Comparison of ENCODE assay signal across 17 cellular contexts in genomic region chr11:9396310-9396709, GRCh38. TPM values are rescaled to one million over a fixed set of nuclear protein-coding genes. Genes with fewer than 3 reads are reported as not detected.
A peak's percentile ranks its signal among the peaks of the same experiment; 100 is the strongest.
DNase-seq lines count a peak whose midpoint lies in the region; ATAC-seq, FAIRE-seq and TF ChIP-seq lines count a peak whose summit lies in the region.
"Had no signal": no experiment of that assay in that cellular context is flagged by ENCODE, and none has a peak within 500 bp of the region (broad histone marks: within the 10 kb centered on the region; RNA-seq: fewer than 3 reads in every experiment).

No MANE protein-coding gene starts in this region.

- H3K9me3 ChIP-seq in Caco-2 (no peaks in the 10 kb centered on the region), HepG2 (ENCODE audit: low read length) (no peaks in the 10 kb centered on the region)
- H3K9me3 ChIP-seq in naive thymus-derived CD4-positive, alpha-beta T cell (ENCODE audit: control insufficient read depth in 2 of 3, low read length in 3 of 3): no peaks in the 10 kb centered on the region
- H3K9me3 ChIP-seq: BE2C had no signal

- POLR2A ChIA-PET in Caco-2 (lab: Charles Lee) (no interaction called here), HepG2 (lab: Yijun Ruan, JAX) (no interaction called here)
- POLR2A ChIA-PET in activated CD8-positive, alpha-beta T cell treated with anti-CD3 and anti-CD28 coated beads, Interleukin-2, amount 10 ng/mL, durations not matched to agents 7 days and 5 days (lab: Charles Lee): no interaction called here
- POLR2A ChIA-PET in naive thymus-derived CD4-positive, alpha-beta T cell (lab: Charles Lee): interaction anchor here (0.6 kb wide), 1 partner anchor 19 kb away, joined by 3 read pairs; no protein-coding TSS in a partner anchor

- H3K36me3 ChIP-seq in Caco-2 (ENCODE audit: control insufficient read depth, insufficient read depth, low read length) (no peaks in the 10 kb centered on the region), HepG2 (replicated peaks in 1 of 2; ENCODE audit: control insufficient read depth in 1 of 2, insufficient read depth in 2 of 2, low read length in 2 of 2) (peaks cover 1 to 16% of the 10 kb centered on the region in 2 experiments; a peak in 3 of 5 replicates)
- H3K36me3 ChIP-seq in naive thymus-derived CD4-positive, alpha-beta T cell (ENCODE audit: control insufficient read depth in 2 of 3, insufficient read depth in 3 of 3, low read length in 3 of 3): no peaks in the 10 kb centered on the region
- H3K36me3 ChIP-seq: BE2C had no signal

- TF ChIP-seq CTCF in Caco-2 (IDR thresholded peaks at IDR 0.05; ENCODE audit: insufficient read depth in 1 of 2, low read depth in 1 of 2, low read length in 1 of 2, severe bottlenecking in 1 of 2, unreplicated experiment in 1 of 2): no peak
- no peak for TF ChIP-seq CTCF in mesothelial cell of epicardium (IDR thresholded peaks at IDR 0.05; ENCODE audit: unreplicated experiment)
- TF ChIP-seq CTCF in HepG2 (CRISPR knock-in tag; IDR thresholded peaks at IDR 0.05): no peak

- H3K27me3 ChIP-seq in Caco-2 (replicated peaks; ENCODE audit: control insufficient read depth, insufficient read depth, low read length) (no peaks in the 10 kb centered on the region), HepG2 (ENCODE audit: control insufficient read depth in 1 of 2, insufficient read depth in 2 of 2, low read length in 2 of 2) (no peaks in the 10 kb centered on the region)
- H3K27me3 ChIP-seq in naive thymus-derived CD4-positive, alpha-beta T cell (ENCODE audit: control insufficient read depth in 2 of 2, insufficient read depth in 2 of 2, low read length in 2 of 2): no peaks in the 10 kb centered on the region
- H3K27me3 ChIP-seq: BE2C had no signal

- H3K9me3 Mint-ChIP-seq in Caco-2 (ENCODE audit: unreplicated experiment): no peaks in the 10 kb centered on the region
- no peaks in the 10 kb centered on the region for H3K9me3 Mint-ChIP-seq in activated CD8-positive, alpha-beta T cell treated with anti-CD3 and anti-CD28 coated beads, Interleukin-2, amount 10 ng/mL, durations not matched to agents 7 days and 5 days (ENCODE audit: insufficient read depth)
- H3K9me3 Mint-ChIP-seq in mesothelial cell of epicardium: no peaks in the 10 kb centered on the region
- no peaks in the 10 kb centered on the region for H3K9me3 Mint-ChIP-seq in naive thymus-derived CD4-positive, alpha-beta T cell
- H3K9me3 Mint-ChIP-seq: activated B cell treated with CpG ODN at 0.5 μM for 24 hours; stimulated activated effector memory CD8-positive, alpha-beta T cell treated with anti-CD3 and anti-CD28 coated beads, Interleukin-12 subunit alpha, Interleukin-12 subunit beta, amount 100 ng/mL, for 72 hours had no signal

- H3K9ac ChIP-seq in HepG2 (ENCODE audit: insufficient read depth, low read depth, low read length): no peak overlapping the region

- peak; percentile 9 for FAIRE-seq in GM12892 (lab: Jason Lieb, UNC)
- no peak for FAIRE-seq in HepG2 (lab: Jason Lieb, UNC)
- FAIRE-seq: kidney had no signal

- intact Hi-C loops in Caco-2 (cut with micrococcal nuclease; ENCODE audit: unreplicated experiment): no loop called here
- intact Hi-C loops in naive thymus-derived CD4-positive, alpha-beta T cell (cut with micrococcal nuclease): loop anchor here in 1 of 2 donors (5.0 kb wide), 1 partner anchor 229 kb away; no protein-coding TSS in a partner anchor
- intact Hi-C loops in HepG2 (cut with micrococcal nuclease; ENCODE audit: unreplicated experiment): no loop called here

- H3K4me3 Mint-ChIP-seq in Caco-2 (ENCODE audit: unreplicated experiment): peak overlapping the region; percentile 4
- H3K4me3 Mint-ChIP-seq in activated CD8-positive, alpha-beta T cell treated with anti-CD3 and anti-CD28 coated beads, Interleukin-2, amount 10 ng/mL, durations not matched to agents 7 days and 5 days: no peak overlapping the region
- no peak overlapping the region for H3K4me3 Mint-ChIP-seq in mesothelial cell of epicardium
- H3K4me3 Mint-ChIP-seq in naive thymus-derived CD4-positive, alpha-beta T cell: peak overlapping the region in 4 of 10 donors; percentile 2 to 68 (median 13)
- H3K4me3 Mint-ChIP-seq: brain; stimulated activated effector memory CD8-positive, alpha-beta T cell treated with anti-CD3 and anti-CD28 coated beads, Interleukin-12 subunit alpha, Interleukin-12 subunit beta, amount 100 ng/mL, for 72 hours had no signal

- ATAC-seq in activated CD8-positive, alpha-beta T cell treated with anti-CD3 and anti-CD28 coated beads, Interleukin-2, amount 10 ng/mL, durations not matched to agents 7 days and 5 days: no peak
- no peak for ATAC-seq in naive thymus-derived CD4-positive, alpha-beta T cell
- no peak for ATAC-seq in HepG2

- BruUV-seq in Caco-2 (replicated peaks; lab: Mats Ljungman, UMichigan): no TSS peak
- BruUV-seq in HepG2 (replicated peaks; lab: Mats Ljungman, UMichigan): no TSS peak

- in situ Hi-C loops in HepG2 (cut with HindIII; ENCODE audit: extremely low pct_ligation_motif_present, low pct_unique_long_range_greater_than_20kb): no loop called here

- WGBS in HepG2 (ENCODE audit: low lambda C conversion rate): 97% methylated on average over 10 of the region's 10 CpGs

- DNase-seq in Caco-2: peak in 1 of 2 experiments; percentile 24
- DNase-seq in GM12892 (ENCODE audit: insufficient read length): no peak
- DNase-seq in activated CD8-positive, alpha-beta T cell treated with anti-CD3 and anti-CD28 coated beads, Interleukin-2, amount 10 ng/mL, durations not matched to agents 7 days and 5 days: no peak
- no peak for DNase-seq in mesothelial cell of epicardium (ENCODE audit: low spot score in 2 of 2, unreplicated experiment in 2 of 2)
- DNase-seq in MV-4-11 (lab: John Stamatoyannopoulos, UW): no peak
- no peak for DNase-seq in naive thymus-derived CD4-positive, alpha-beta T cell
- no peak for DNase-seq in HepG2 (ENCODE audit: low spot score)
- DNase-seq: activated B cell treated with CpG ODN at 0.5 μM for 24 hours, BE2C, DND-41, kidney, midbrain, NCI-H187 treated with DMSO at 0.1 percent for 48 hours, NCI-H510A treated with DMSO at 0.1 percent for 48 hours, occipital lobe had no signal

- no peak overlapping the region for H3K4me2 ChIP-seq in HepG2 (ENCODE audit: low read depth, low read length)

- H3K27me3 Mint-ChIP-seq in Caco-2 (ENCODE audit: insufficient read depth, unreplicated experiment) (no peaks in the 10 kb centered on the region), mesothelial cell of epicardium (ENCODE audit: low read depth) (no peaks in the 10 kb centered on the region)
- no peaks in the 10 kb centered on the region for H3K27me3 Mint-ChIP-seq in activated CD8-positive, alpha-beta T cell treated with anti-CD3 and anti-CD28 coated beads, Interleukin-2, amount 10 ng/mL, durations not matched to agents 7 days and 5 days (ENCODE audit: low read depth)
- no peaks in the 10 kb centered on the region for H3K27me3 Mint-ChIP-seq in naive thymus-derived CD4-positive, alpha-beta T cell
- H3K27me3 Mint-ChIP-seq: activated B cell treated with CpG ODN at 0.5 μM for 24 hours, brain had no signal

- TF ChIP-seq POLR2A in GM12892 (IDR thresholded peaks at IDR 0.05; ENCODE audit: low read depth, low read length) (no peak), HepG2 (IDR thresholded peaks at IDR 0.05; ENCODE audit: insufficient read depth in 1 of 2, low read depth in 2 of 2, low read length in 2 of 2) (no peak)

- H3K79me2 ChIP-seq in HepG2 (ENCODE audit: insufficient read depth, low read length): peaks cover 91% of the 10 kb centered on the region

- H3K27ac ChIP-seq in naive thymus-derived CD4-positive, alpha-beta T cell (ENCODE audit: low read depth, low read length): no peak overlapping the region
- no peak overlapping the region for H3K27ac ChIP-seq in HepG2 (ENCODE audit: extremely low read length, insufficient read depth, low read length)

- no peak overlapping the region for H3K4me3 ChIP-seq in Caco-2 (ENCODE audit: low read depth, low read length)
- H3K4me3 ChIP-seq in naive thymus-derived CD4-positive, alpha-beta T cell (ENCODE audit: low read length): no peak overlapping the region
- H3K4me3 ChIP-seq in HepG2 (replicated peaks in 1 of 3; ENCODE audit: insufficient read depth in 1 of 3, low read depth in 2 of 3, low read length in 3 of 3): no peak overlapping the region

- peak overlapping the region; percentile 2 for H3K27ac Mint-ChIP-seq in Caco-2 (ENCODE audit: unreplicated experiment)
- H3K27ac Mint-ChIP-seq in activated CD8-positive, alpha-beta T cell treated with anti-CD3 and anti-CD28 coated beads, Interleukin-2, amount 10 ng/mL, durations not matched to agents 7 days and 5 days: peak overlapping the region; percentile 19
- peak overlapping the region; percentile 79 for H3K27ac Mint-ChIP-seq in mesothelial cell of epicardium
- H3K27ac Mint-ChIP-seq in naive thymus-derived CD4-positive, alpha-beta T cell: peak overlapping the region in 2 of 9 donors; percentile 3 to 11
- H3K27ac Mint-ChIP-seq: stimulated activated effector memory CD8-positive, alpha-beta T cell treated with anti-CD3 and anti-CD28 coated beads, Interleukin-12 subunit alpha, Interleukin-12 subunit beta, amount 100 ng/mL, for 72 hours had no signal

- H3K36me3 Mint-ChIP-seq in Caco-2 (ENCODE audit: insufficient read depth, unreplicated experiment) (peaks cover 60% of the 10 kb centered on the region), mesothelial cell of epicardium (peaks cover 15% of the 10 kb centered on the region)
- H3K36me3 Mint-ChIP-seq in activated CD8-positive, alpha-beta T cell treated with anti-CD3 and anti-CD28 coated beads, Interleukin-2, amount 10 ng/mL, durations not matched to agents 7 days and 5 days (ENCODE audit: low read depth): peaks cover 44% of the 10 kb centered on the region
- H3K36me3 Mint-ChIP-seq in naive thymus-derived CD4-positive, alpha-beta T cell: peaks cover 0 to 11% (median 9%) of the 10 kb centered on the region in 5 donors

- peaks cover 7% of the 10 kb centered on the region for H3K4me1 Mint-ChIP-seq in Caco-2 (ENCODE audit: low read depth, unreplicated experiment)
- peaks cover 53% of the 10 kb centered on the region for H3K4me1 Mint-ChIP-seq in activated CD8-positive, alpha-beta T cell treated with anti-CD3 and anti-CD28 coated beads, Interleukin-2, amount 10 ng/mL, durations not matched to agents 7 days and 5 days (ENCODE audit: low read depth)
- peaks cover 22% of the 10 kb centered on the region for H3K4me1 Mint-ChIP-seq in mesothelial cell of epicardium
- peaks cover 46 to 73% (median 60%) of the 10 kb centered on the region in 7 donors for H3K4me1 Mint-ChIP-seq in naive thymus-derived CD4-positive, alpha-beta T cell

- TF ChIP-seq RAD21 in HepG2 (CRISPR knock-in tag; IDR thresholded peaks at IDR 0.05): no peak

- H4K20me1 ChIP-seq in HepG2 (ENCODE audit: insufficient read depth, low read length): peaks cover 50% of the 10 kb centered on the region

- no peak overlapping the region for H2AFZ ChIP-seq in HepG2 (ENCODE audit: low read length)

- CTCF ChIA-PET in Caco-2 (lab: Charles Lee) (interaction anchor here (1.0 kb wide), 1 partner anchor 11 kb away, joined by 3 read pairs; no protein-coding TSS in a partner anchor), HepG2 (lab: Yijun Ruan, JAX; ENCODE audit: low intra/inter-chr PET ratio, low total read pairs) (no interaction called here)
- CTCF ChIA-PET in activated CD8-positive, alpha-beta T cell treated with anti-CD3 and anti-CD28 coated beads, Interleukin-2, amount 10 ng/mL, durations not matched to agents 7 days and 5 days (lab: Charles Lee): interaction anchor here (1.7 kb wide), 1 partner anchor 10 kb away, joined by 9 read pairs; no protein-coding TSS in a partner anchor
- CTCF ChIA-PET in naive thymus-derived CD4-positive, alpha-beta T cell (lab: Charles Lee): no interaction called here

- no peak for TF ChIP-seq EP300 in HepG2 (IDR thresholded peaks at IDR 0.05; ENCODE audit: low read depth in 2 of 2, low read length in 2 of 2)
- TF ChIP-seq EP300 in HepG2 (CRISPR knock-in tag; IDR thresholded peaks at IDR 0.05; ENCODE audit: borderline replicate concordance): no peak

- H3K4me1 ChIP-seq in Caco-2 (peaks cover 18% of the 10 kb centered on the region; the same call in 1 of the 2 replicates), HepG2 (ENCODE audit: insufficient read depth, low read length) (no peaks in the 10 kb centered on the region)
- peaks cover 8 to 13% of the 10 kb centered on the region in 2 donors for H3K4me1 ChIP-seq in naive thymus-derived CD4-positive, alpha-beta T cell (ENCODE audit: control insufficient read depth in 2 of 2, insufficient read depth in 2 of 2, low read length in 2 of 2)
- H3K4me1 ChIP-seq: BE2C had no signal

RNA-seq across cellular contexts. Expression of gene IPO7, which starts 11.9 kb away (rescaled TPM):
- 196 and 199 TPM in 2 replicates for total RNA-seq in Caco-2 (2022)
- polyA plus RNA-seq in GM12892 (2012; ENCODE audit: missing spikeins): 34.8 TPM
- total RNA-seq in activated CD8-positive, alpha-beta T cell treated with anti-CD3 and anti-CD28 coated beads, Interleukin-2, amount 10 ng/mL, durations not matched to agents 7 days and 5 days: 100 to 1,000 TPM; 110 to 111 TPM
- 123 to 140 TPM (median 129 TPM) in 3 replicates for total RNA-seq in mesothelial cell of epicardium
- total RNA-seq in naive thymus-derived CD4-positive, alpha-beta T cell: 100 to 1,000 TPM in 1 of 5 experiments, 10 to 100 TPM in 4; 47.3 to 105 (median 61.3) TPM
- polyA plus RNA-seq in naive thymus-derived CD4-positive, alpha-beta T cell: 1 to 10 TPM; 4.1 to 7.7 TPM
- 98.4 and 197 TPM in 2 replicates for total RNA-seq in HepG2 (2016; rRNA removed; fragmentation: Illumina TruSeq; extraction: Trizol)
- 39.9 and 42.6 TPM in 2 replicates for total RNA-seq in HepG2 (2016; cell fraction: cytosol; rRNA removed; fragmentation: Illumina TruSeq; extraction: Trizol; ENCODE audit: low read depth)
- 105 and 199 TPM in 2 replicates for total RNA-seq in HepG2 (2016; cell fraction: insoluble cytoplasmic fraction; rRNA removed; fragmentation: Illumina TruSeq; extraction: Trizol)
- 75.1 and 87.0 TPM in 2 replicates for total RNA-seq in HepG2 (2016; cell fraction: membrane; rRNA removed; fragmentation: Illumina TruSeq; extraction: Trizol)
- 88.7 and 109 TPM in 2 replicates for total RNA-seq in HepG2 (2016; cell fraction: nucleus; rRNA removed; fragmentation: Illumina TruSeq; extraction: Trizol)
- 53.3 and 59.4 TPM in 2 replicates for polyA plus RNA-seq in HepG2 (2011; rRNA removed)
- 26.3 and 39.4 TPM in 2 replicates for polyA plus RNA-seq in HepG2 (2011; cell fraction: cytosol; rRNA removed)
- polyA plus RNA-seq in HepG2 (2011; cell fraction: nucleus; rRNA removed): 13.6 and 18.8 TPM in 2 replicates
- 81.4 and 82.2 TPM in 2 replicates for polyA plus RNA-seq in HepG2 (2012)
- polyA plus RNA-seq in HepG2 (2016; cell fraction: cytosol; fragmentation: Illumina TruSeq; extraction: Trizol; ENCODE audit: low read depth): 5.4 and 6.1 TPM in 2 replicates
- polyA plus RNA-seq in HepG2 (2016; cell fraction: insoluble cytoplasmic fraction; fragmentation: Illumina TruSeq; extraction: Trizol; ENCODE audit: low read depth): 118 and 125 TPM in 2 replicates
- polyA plus RNA-seq in HepG2 (2016; cell fraction: membrane; fragmentation: Illumina TruSeq; extraction: Trizol; ENCODE audit: low read depth): 26.7 and 34.8 TPM in 2 replicates
- 70.2 and 75.8 TPM in 2 replicates for polyA plus RNA-seq in HepG2 (2016; cell fraction: nucleus; fragmentation: Illumina TruSeq; extraction: Trizol; ENCODE audit: insufficient read depth, low read depth)
- polyA minus RNA-seq in HepG2 (2011; rRNA and poly(A)+ RNA removed; ENCODE audit: low replicate concordance): 71.9 and 212 TPM in 2 replicates
- polyA minus RNA-seq in HepG2 (2011; cell fraction: cytosol; rRNA and poly(A)+ RNA removed): 213 and 224 TPM in 2 replicates
- 106 and 141 TPM in 2 replicates for polyA minus RNA-seq in HepG2 (2011; cell fraction: nucleus; rRNA and poly(A)+ RNA removed)

Comparison
In these comparisons a context has a peak if more than half of its experiments do, and no peak if none do; other contexts are left out.
1. CTCF ChIA-PET loops: an anchor here in Caco-2 (1.0 kb wide) and activated CD8-positive, alpha-beta T cell treated with anti-CD3 and anti-CD28 coated beads, Interleukin-2, amount 10 ng/mL, durations not matched to agents 7 days and 5 days (1.7 kb wide); none called in naive thymus-derived CD4-positive, alpha-beta T cell and HepG2.